In genomic region chr18:25672490-25672889, GRCh38 we compare ENCODE assay signal across 21 cellular contexts.
DNase-seq lines count a peak whose midpoint lies in the region; ATAC-seq and TF ChIP-seq lines count a peak whose summit lies in the region.
"Had no signal": no experiment of that assay in that cellular context is flagged by ENCODE, and none has a peak within 500 bp of the region (broad histone marks: within the 10 kb centered on the region; RNA-seq: fewer than 3 reads in every experiment).

No MANE protein-coding gene starts in this region.

- H3K4me2 ChIP-seq in SK-N-SH (no peak overlapping the region), hepatocyte (no peak overlapping the region)

- no peaks in the 10 kb centered on the region for H3K36me3 ChIP-seq in SK-N-SH (replicated peaks in 1 of 2; ENCODE audit: control insufficient read depth in 1 of 2, insufficient read depth in 2 of 2, low read length in 1 of 2)
- H3K36me3 ChIP-seq in hepatocyte (replicated peaks; ENCODE audit: insufficient read depth, low read depth) = no peaks in the 10 kb centered on the region
- H3K36me3 ChIP-seq: pancreas had no signal

- H3K9me3 Mint-ChIP-seq in endothelial cell (ENCODE audit: unreplicated experiment) = no peaks in the 10 kb centered on the region
- H3K9me3 Mint-ChIP-seq in type B pancreatic cell = peaks cover 7% of the 10 kb centered on the region

- DNase-seq in SK-N-SH = no peak
- DNase-seq in NCI-H69 (lab: John Stamatoyannopoulos, UW) = peak; percentile 45
- DNase-seq in endothelial cell (ENCODE audit: low spot score) = peak; percentile 31
- no peak for DNase-seq in type B pancreatic cell (ENCODE audit: extremely low spot score, unreplicated experiment)
- DNase-seq in stimulated activated CD4-positive, alpha-beta T cell treated with anti-CD3 and anti-CD28 coated beads, Interleukin-4, amount 100 ng/mL, for 24 hours = no peak
- DNase-seq in hepatocyte (ENCODE audit: low spot score) = no peak
- DNase-seq: ACHN; GDM1; head of caudate nucleus; Kasumi-1; left colon; NCI-H187 treated with DMSO at 0.1 percent for 48 hours; NCI-H510A treated with DMSO at 0.1 percent for 48 hours; pancreas; RPMI8226; small intestine; stimulated activated naive CD4-positive, alpha-beta T cell treated with Interleukin-2 at 50 U/mL for 16 hours; T-cell had no signal

- H3K4me1 ChIP-seq in SK-N-SH (ENCODE audit: control insufficient read depth in 1 of 2, insufficient read depth in 2 of 2, low read depth in 1 of 2, low read length in 1 of 2) = no peaks in the 10 kb centered on the region
- H3K4me1 ChIP-seq in hepatocyte (ENCODE audit: insufficient read depth) = no peaks in the 10 kb centered on the region
- H3K4me1 ChIP-seq: pancreas had no signal

- no peaks in the 10 kb centered on the region for H3K79me2 ChIP-seq in SK-N-SH (ENCODE audit: insufficient read depth)
- no peaks in the 10 kb centered on the region for H3K79me2 ChIP-seq in hepatocyte

- no peaks in the 10 kb centered on the region for H3K27me3 Mint-ChIP-seq in endothelial cell (ENCODE audit: unreplicated experiment)
- no peaks in the 10 kb centered on the region for H3K27me3 Mint-ChIP-seq in type B pancreatic cell
- H3K27me3 Mint-ChIP-seq: T-cell had no signal

- no peak overlapping the region for H3K9ac ChIP-seq in SK-N-SH

- H2AFZ ChIP-seq in SK-N-SH (ENCODE audit: low read depth) (no peak overlapping the region), hepatocyte (no peak overlapping the region)

- H3K4me3 Mint-ChIP-seq in endothelial cell (ENCODE audit: unreplicated experiment) (no peak overlapping the region), type B pancreatic cell (no peak overlapping the region)
- H3K4me3 Mint-ChIP-seq: T-cell had no signal

- TF ChIP-seq RAD21 in SK-N-SH (IDR thresholded peaks at IDR 0.05; ENCODE audit: low read length) = peak; percentile 5; the same call in 1 of the 2 replicates

- H4K20me1 ChIP-seq in SK-N-SH (ENCODE audit: insufficient read depth) (no peaks in the 10 kb centered on the region), hepatocyte (ENCODE audit: insufficient read depth, poor library complexity, severe bottlenecking) (no peaks in the 10 kb centered on the region)

- peaks cover 18% of the 10 kb centered on the region for H3K4me1 Mint-ChIP-seq in endothelial cell (ENCODE audit: unreplicated experiment)
- peaks cover 3% of the 10 kb centered on the region for H3K4me1 Mint-ChIP-seq in type B pancreatic cell (ENCODE audit: unreplicated experiment)
- H3K4me1 Mint-ChIP-seq: T-cell had no signal

- H3K27ac Mint-ChIP-seq in endothelial cell (ENCODE audit: unreplicated experiment) (no peak overlapping the region), type B pancreatic cell (no peak overlapping the region)
- H3K27ac Mint-ChIP-seq: T-cell had no signal

- POLR2A ChIA-PET in SK-N-SH (lab: Yijun Ruan, JAX) = no interaction called here

- H3K36me3 Mint-ChIP-seq in endothelial cell (ENCODE audit: low read depth, unreplicated experiment) (no peaks in the 10 kb centered on the region), type B pancreatic cell (no peaks in the 10 kb centered on the region)
- H3K36me3 Mint-ChIP-seq: T-cell had no signal

- no peaks in the 10 kb centered on the region for H3F3A ChIP-seq in SK-N-SH (replicated peaks; ENCODE audit: insufficient read depth)

- no peak for ATAC-seq in SK-N-SH treated with all-trans-retinoic acid at 6 μM for 48 hours
- ATAC-seq in GM18909 (IDR thresholded peaks at IDR 0.05; ENCODE audit: poor library complexity, unreplicated experiment) = no peak
- ATAC-seq: left colon, pancreas, T-cell had no signal

- TF ChIP-seq EP300 in SK-N-SH (IDR thresholded peaks at IDR 0.05; ENCODE audit: borderline replicate concordance in 1 of 2, low read depth in 1 of 2, low read length in 1 of 2) = no peak

- H3K27ac ChIP-seq in SK-N-SH (ENCODE audit: low read depth in 2 of 2, low read length in 1 of 2) (no peak overlapping the region), hepatocyte (no peak overlapping the region)
- H3K27ac ChIP-seq: epithelial cell of prostate, pancreas had no signal

- CTCF ChIA-PET in SK-N-SH (lab: Yijun Ruan, JAX) = no interaction called here

- 68% methylated on average over 4 of the region's 4 CpGs for WGBS in SK-N-SH (ENCODE audit: low lambda C conversion rate)
- WGBS in hepatocyte (ENCODE audit: low lambda C conversion rate, missing lambda C conversion rate) = 84% methylated on average over 4 of the region's 4 CpGs

- TF ChIP-seq CTCF in SK-N-SH (IDR thresholded peaks at IDR 0.05) (0 out of 2 replicates have a peak, but pooled peaks have one; percentile 17), endothelial cell (IDR thresholded peaks at IDR 0.05; ENCODE audit: unreplicated experiment) (peak; percentile 30), type B pancreatic cell (conservative IDR thresholded peaks at IDR 0.05) (peak; percentile 16), hepatocyte (IDR thresholded peaks at IDR 0.05; ENCODE audit: poor library complexity) (no peak)

- no peaks in the 10 kb centered on the region for H3K9me2 ChIP-seq in SK-N-SH
- H3K9me2 ChIP-seq in hepatocyte (replicated peaks; ENCODE audit: insufficient read depth) = no peaks in the 10 kb centered on the region

- no peaks in the 10 kb centered on the region for H3K27me3 ChIP-seq in SK-N-SH (ENCODE audit: insufficient read depth)
- no peaks in the 10 kb centered on the region for H3K27me3 ChIP-seq in hepatocyte
- H3K27me3 ChIP-seq: pancreas had no signal

- H3K4me3 ChIP-seq in SK-N-SH (ENCODE audit: low read depth in 2 of 2, low read length in 1 of 2) (no peak overlapping the region), hepatocyte (no peak overlapping the region)
- H3K4me3 ChIP-seq: pancreas had no signal

- H3K9me3 ChIP-seq in SK-N-SH (no peaks in the 10 kb centered on the region), hepatocyte (ENCODE audit: low read depth) (no peaks in the 10 kb centered on the region)
- H3K9me3 ChIP-seq: pancreas had no signal

TF ChIP-seq in SK-N-SH, 30 proteins besides CTCF, POLR2A, EP300 and RAD21 (continues in another document):
- TF ChIP-seq FOXM1 (IDR thresholded peaks at IDR 0.05; ENCODE audit: low read depth) = no peak
- TF ChIP-seq USF1 (IDR thresholded peaks at IDR 0.05; ENCODE audit: borderline replicate concordance, low read depth) = no peak
- TF ChIP-seq, protein P1, sequence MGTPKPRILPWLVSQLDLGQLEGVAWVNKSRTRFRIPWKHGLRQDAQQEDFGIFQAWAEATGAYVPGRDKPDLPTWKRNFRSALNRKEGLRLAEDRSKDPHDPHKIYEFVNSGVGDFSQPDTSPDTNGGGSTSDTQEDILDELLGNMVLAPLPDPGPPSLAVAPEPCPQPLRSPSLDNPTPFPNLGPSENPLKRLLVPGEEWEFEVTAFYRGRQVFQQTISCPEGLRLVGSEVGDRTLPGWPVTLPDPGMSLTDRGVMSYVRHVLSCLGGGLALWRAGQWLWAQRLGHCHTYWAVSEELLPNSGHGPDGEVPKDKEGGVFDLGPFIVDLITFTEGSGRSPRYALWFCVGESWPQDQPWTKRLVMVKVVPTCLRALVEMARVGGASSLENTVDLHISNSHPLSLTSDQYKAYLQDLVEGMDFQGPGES (IDR thresholded peaks at IDR 0.05; ENCODE audit: low read depth, low read length) = no peak
- no peak for TF ChIP-seq JUND (IDR thresholded peaks at IDR 0.05)
- TF ChIP-seq GABPA (IDR thresholded peaks at IDR 0.05; ENCODE audit: low read depth) = no peak

TF ChIP-seq in SK-N-SH treated with all-trans-retinoic acid at 6 μM for 48 hours, 23 proteins besides CTCF, POLR2A, EP300 and RAD21 (continues in another document):
- TF ChIP-seq ZFP3 (CRISPR knock-in tag; IDR thresholded peaks at IDR 0.05) = no peak
- no peak for TF ChIP-seq CSRNP3 (CRISPR knock-in tag; IDR thresholded peaks at IDR 0.05)
- TF ChIP-seq POU6F1 (CRISPR knock-in tag; IDR thresholded peaks at IDR 0.05; ENCODE audit: borderline replicate concordance, low read depth) = no peak
- no peak for TF ChIP-seq ESRRG (CRISPR knock-in tag; IDR thresholded peaks at IDR 0.05)
- TF ChIP-seq SNAI2 (CRISPR knock-in tag; IDR thresholded peaks at IDR 0.05) = no peak
- no peak for TF ChIP-seq ZC3H10 (CRISPR knock-in tag; IDR thresholded peaks at IDR 0.05)
- no peak for TF ChIP-seq TCF4 (CRISPR knock-in tag; IDR thresholded peaks at IDR 0.05; ENCODE audit: borderline replicate concordance)
- TF ChIP-seq GLIS3 (CRISPR knock-in tag; IDR thresholded peaks at IDR 0.05) = no peak
- TF ChIP-seq OSR1 (CRISPR knock-in tag; IDR thresholded peaks at IDR 0.05) = no peak

Comparison
In these comparisons a context has a peak if more than half of its experiments do, and no peak if none do; other contexts are left out.
1. DNase-seq: peak in NCI-H69 (single experiment) and endothelial cell (single experiment); none in SK-N-SH (single experiment), type B pancreatic cell (single experiment), stimulated activated CD4-positive, alpha-beta T cell treated with anti-CD3 and anti-CD28 coated beads, Interleukin-4, amount 100 ng/mL, for 24 hours (single experiment) and hepatocyte (single experiment).